36 cellular contexts compared by ENCODE assay signal in the genomic region with DNA sequence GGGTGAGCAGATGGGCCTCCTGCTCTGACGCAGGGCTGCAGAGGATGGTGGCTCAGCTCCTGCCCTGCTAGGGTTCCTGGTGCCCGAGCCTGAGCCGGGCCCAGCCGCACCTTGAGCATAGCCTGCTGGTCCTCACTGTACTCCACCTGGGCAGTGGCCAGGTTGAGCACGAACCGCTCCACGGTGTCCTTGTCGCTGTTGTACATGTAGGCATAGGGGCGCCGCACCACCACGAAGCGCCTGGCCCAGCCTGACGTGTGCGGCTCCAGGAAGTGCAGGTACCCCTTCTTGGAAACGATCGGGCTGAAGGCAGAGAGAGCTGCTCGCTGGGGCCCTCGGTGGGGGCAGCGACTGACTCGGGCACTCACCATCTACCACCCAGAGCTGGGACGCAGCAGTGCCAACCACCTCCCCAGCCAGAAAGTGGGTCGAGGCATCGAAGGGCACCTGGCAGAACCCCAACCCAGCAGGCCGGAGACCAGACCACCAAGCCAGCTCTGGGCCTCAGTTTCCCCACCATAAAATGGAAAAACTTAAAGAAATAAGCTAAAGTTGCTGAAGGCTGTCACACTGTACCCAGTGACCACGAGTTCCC. TPM values are rescaled to one million over a fixed set of nuclear protein-coding genes. Genes with fewer than 3 reads are reported as not detected.
"Had no signal": no experiment of that assay in that cellular context is flagged by ENCODE, and none has a peak within 500 bp of the region (broad histone marks: within the 10 kb centered on the region; RNA-seq: fewer than 3 reads in every experiment).

No MANE protein-coding gene starts in this region.

- H3K36me3 ChIP-seq: adrenal gland, brain microvascular endothelial cell, breast epithelium had no signal

- H3K27me3 ChIP-seq: adrenal gland, body of pancreas, brain microvascular endothelial cell had no signal

- DNase-seq: activated B cell treated with CpG ODN at 0.5 μM for 24 hours; activated CD4-positive, alpha-beta memory T cell treated with anti-CD3 and anti-CD28 coated beads for 36 hours; activated CD4-positive, alpha-beta T cell treated with anti-CD3 and anti-CD28 coated beads for 4 hours; activated CD4-positive, alpha-beta T cell treated with anti-CD3 and anti-CD28 coated beads, Interleukin-2, amount 10 ng/mL, durations not matched to agents 24 days and 14 days; activated CD4-positive, alpha-beta T cell treated with anti-CD3 and anti-CD28 coated beads, Interleukin-2, amount 50 U/mL, for 1 hour; activated CD4-positive, alpha-beta T cell treated with anti-CD3 and anti-CD28 coated beads, Interleukin-2, amount 50 U/mL, for 4 hours; activated CD4-positive, CD25-positive, alpha-beta regulatory T cell treated with anti-CD3 and anti-CD28 coated beads, Interleukin-2, amount 50 U/mL, for 72 hours; activated CD8-positive, alpha-beta memory T cell treated with anti-CD3 and anti-CD28 coated beads, Interleukin-2, amount 50 U/mL, for 4 hours; activated CD8-positive, alpha-beta T cell treated with anti-CD3 and anti-CD28 coated beads for 36 hours; activated effector memory CD4-positive, alpha-beta T cell treated with anti-CD3 and anti-CD28 coated beads, Interleukin-2, amount 50 U/mL, for 16 hours; activated gamma-delta T cell treated with Interleukin-2 at 50 U/mL for 16 hours; activated naive CD4-positive, alpha-beta T cell; activated naive CD4-positive, alpha-beta T cell treated with anti-CD3 and anti-CD28 coated beads for 36 hours; activated naive CD4-positive, alpha-beta T cell treated with anti-CD3 and anti-CD28 coated beads, Interleukin-2, amount 50 U/mL, for 16 hours; activated naive CD8-positive, alpha-beta T cell treated with anti-CD3 and anti-CD28 coated beads for 36 hours; activated T-cell treated with anti-CD3 and anti-CD28 coated beads for 4 hours; activated T-cell treated with anti-CD3 and anti-CD28 coated beads, Interleukin-2, amount 50 U/mL, for 1 hour; activated T-cell treated with anti-CD3 and anti-CD28 coated beads, Interleukin-2, amount 50 U/mL, for 4 hours; activated T-cell treated with anti-CD3 and anti-CD28 coated beads, Interleukin-2, amount 50 U/mL, for 72 hours; adrenal gland; amniotic stem cell; aorta; body of pancreas; brain microvascular endothelial cell; caudate nucleus; cerebellar nuclear complex; T-helper 1 cell; T-helper 2 cell; T-helper 9 cell had no signal

- H3K4me1 ChIP-seq: adrenal gland, breast epithelium had no signal

- H3K27ac ChIP-seq: adrenal gland, body of pancreas, brain microvascular endothelial cell, breast epithelium, VCaP had no signal

- ATAC-seq: activated CD8-positive, alpha-beta T cell treated with anti-CD3 and anti-CD28 coated beads for 36 hours; activated naive CD4-positive, alpha-beta T cell treated with anti-CD3 and anti-CD28 coated beads, Interleukin-2, amount 50 U/mL, for 72 hours; activated T-cell treated with anti-CD3 and anti-CD28 coated beads, Interleukin-2, amount 50 U/mL, for 4 hours; activated T-cell treated with anti-CD3 and anti-CD28 coated beads, Interleukin-2, amount 50 U/mL, for 72 hours; activated T-helper 17 cell treated with anti-CD3 and anti-CD28 coated beads, Interleukin-2, amount 50 U/mL, for 72 hours; body of pancreas had no signal

- H3K4me3 ChIP-seq: adrenal gland, body of pancreas, breast epithelium had no signal

- H3K9me3 ChIP-seq: adrenal gland, body of pancreas, breast epithelium had no signal

RNA-seq across cellular contexts. Expression of gene AQP12A, which starts 27.3 kb away (rescaled TPM):
- total RNA-seq: activated B cell treated with CpG ODN at 0.5 μM for 24 hours; activated CD4-positive, alpha-beta memory T cell treated with anti-CD3 and anti-CD28 coated beads for 36 hours; activated CD4-positive, alpha-beta T cell treated with anti-CD3 and anti-CD28 coated beads, Interleukin-2, amount 10 ng/mL, durations not matched to agents 24 days and 14 days; activated CD8-positive, alpha-beta memory T cell treated with anti-CD3 and anti-CD28 coated beads for 36 hours; activated CD8-positive, alpha-beta T cell treated with anti-CD3 and anti-CD28 coated beads for 36 hours; activated naive CD4-positive, alpha-beta T cell treated with anti-CD3 and anti-CD28 coated beads for 36 hours; activated naive CD4-positive, alpha-beta T cell treated with anti-CD3 and anti-CD28 coated beads, Interleukin-2, amount 50 U/mL, for 72 hours; activated naive CD8-positive, alpha-beta T cell treated with anti-CD3 and anti-CD28 coated beads for 36 hours; activated T-cell treated with anti-CD3 and anti-CD28 coated beads, Interleukin-2, amount 50 U/mL, for 4 hours; activated T-cell treated with anti-CD3 and anti-CD28 coated beads, Interleukin-2, amount 50 U/mL, for 72 hours; activated T-helper 1 cell treated with anti-CD3 and anti-CD28 coated beads, Interleukin-12 subunit alpha, Interleukin-12 subunit beta, Interleukin-2, Interleukin-4 antibody, amounts not matched to agents 30 ng/mL and 10 ng/mL and 1 ng/mL, durations not matched to agents 14 hours and 24 hours and 36 hours; activated T-helper 17 cell treated with anti-CD3 and anti-CD28 coated beads, Interleukin-2, amount 50 U/mL, for 72 hours; adrenal gland; aorta; astrocyte; breast epithelium had no signal
- polyA plus RNA-seq: adrenal gland had no signal

RNA-seq across cellular contexts. Expression of gene AQP12B, which starts 36.3 kb away (rescaled TPM):
- total RNA-seq: activated B cell treated with CpG ODN at 0.5 μM for 24 hours; activated CD4-positive, alpha-beta memory T cell treated with anti-CD3 and anti-CD28 coated beads for 36 hours; activated CD4-positive, alpha-beta T cell treated with anti-CD3 and anti-CD28 coated beads, Interleukin-2, amount 10 ng/mL, durations not matched to agents 24 days and 14 days; activated CD8-positive, alpha-beta memory T cell treated with anti-CD3 and anti-CD28 coated beads for 36 hours; activated CD8-positive, alpha-beta T cell treated with anti-CD3 and anti-CD28 coated beads for 36 hours; activated naive CD4-positive, alpha-beta T cell treated with anti-CD3 and anti-CD28 coated beads for 36 hours; activated naive CD4-positive, alpha-beta T cell treated with anti-CD3 and anti-CD28 coated beads, Interleukin-2, amount 50 U/mL, for 72 hours; activated naive CD8-positive, alpha-beta T cell treated with anti-CD3 and anti-CD28 coated beads for 36 hours; activated T-cell treated with anti-CD3 and anti-CD28 coated beads, Interleukin-2, amount 50 U/mL, for 4 hours; activated T-cell treated with anti-CD3 and anti-CD28 coated beads, Interleukin-2, amount 50 U/mL, for 72 hours; activated T-helper 1 cell treated with anti-CD3 and anti-CD28 coated beads, Interleukin-12 subunit alpha, Interleukin-12 subunit beta, Interleukin-2, Interleukin-4 antibody, amounts not matched to agents 30 ng/mL and 10 ng/mL and 1 ng/mL, durations not matched to agents 14 hours and 24 hours and 36 hours; activated T-helper 17 cell treated with anti-CD3 and anti-CD28 coated beads, Interleukin-2, amount 50 U/mL, for 72 hours; adrenal gland; aorta; astrocyte; breast epithelium had no signal
